In genomic region chr10:119516381-119517234, GRCh38 we compare ENCODE assay signal across 8 cellular contexts. TPM values are rescaled to one million over a fixed set of nuclear protein-coding genes. Genes with fewer than 3 reads are reported as not detected.
DNase-seq lines count a peak whose midpoint lies in the region; ATAC-seq, FAIRE-seq and TF ChIP-seq lines count a peak whose summit lies in the region.

No MANE protein-coding gene starts in this region.

- H3K4me3 Mint-ChIP-seq in natural killer cell: peak overlapping the region; percentile 37

- FAIRE-seq in urothelium cell line (lab: Jason Lieb, UNC): no peak

- DNase-seq in SIG-M5 treated with dmso at 0.1 percent for 504 hours (lab: John Stamatoyannopoulos, UW; ENCODE audit: unreplicated experiment): peak; percentile 91
- peak; percentile 70 to 84 for DNase-seq in activated naive CD4-positive, alpha-beta T cell treated with anti-CD3 and anti-CD28 coated beads, Interleukin-2, amount 50 U/mL, for 72 hours (ENCODE audit: low spot score in 2 of 2)
- DNase-seq in natural killer cell: no peak
- DNase-seq in NCI-H774 (lab: John Stamatoyannopoulos, UW): no peak
- DNase-seq in NCI-H146 treated with DMSO at 0.1 percent for 48 hours (lab: John Stamatoyannopoulos, UW; ENCODE audit: unreplicated experiment): no peak
- DNase-seq in urothelium cell line (ENCODE audit: low spot score): no peak

- TF ChIP-seq CTCF in natural killer cell (IDR thresholded peaks at IDR 0.05): no peak

- peaks cover 27 to 35% of the 10 kb centered on the region in 2 donors for H3K36me3 Mint-ChIP-seq in activated naive CD4-positive, alpha-beta T cell treated with anti-CD3 and anti-CD28 coated beads, Interleukin-2, amount 50 U/mL, for 72 hours
- H3K36me3 Mint-ChIP-seq in natural killer cell: no peaks in the 10 kb centered on the region

- intact Hi-C loops in natural killer cell (cut with micrococcal nuclease): no loop called here

- H3K4me1 Mint-ChIP-seq in natural killer cell: peaks cover 17 to 35% of the 10 kb centered on the region in 2 donors

- no peaks in the 10 kb centered on the region for H3K27me3 Mint-ChIP-seq in natural killer cell (ENCODE audit: low read depth in 2 of 2)

- H3K9me3 Mint-ChIP-seq in activated naive CD4-positive, alpha-beta T cell treated with anti-CD3 and anti-CD28 coated beads, Interleukin-2, amount 50 U/mL, for 72 hours: no peaks in the 10 kb centered on the region
- H3K9me3 Mint-ChIP-seq in natural killer cell: no peaks in the 10 kb centered on the region

- peak; percentile 69 for ATAC-seq in GM19025 (IDR thresholded peaks at IDR 0.05; ENCODE audit: low read depth, unreplicated experiment)
- peak; percentile 63 for ATAC-seq in HG03060 (IDR thresholded peaks at IDR 0.05; ENCODE audit: low read depth, unreplicated experiment)
- ATAC-seq in activated naive CD4-positive, alpha-beta T cell treated with anti-CD3 and anti-CD28 coated beads, Interleukin-2, amount 50 U/mL, for 72 hours: peak; percentile 86 to 87
- ATAC-seq in natural killer cell: peak; percentile 63 to 66 (median 64)

- peak overlapping the region; percentile 94 to 95 for H3K27ac Mint-ChIP-seq in activated naive CD4-positive, alpha-beta T cell treated with anti-CD3 and anti-CD28 coated beads, Interleukin-2, amount 50 U/mL, for 72 hours
- H3K27ac Mint-ChIP-seq in natural killer cell: peak overlapping the region; percentile 71 to 80

RNA-seq across cellular contexts. Expression of gene RGS10, which starts 25.9 kb away (rescaled TPM):
- 100 to 1,000 TPM; 183 to 251 TPM for total RNA-seq in activated naive CD4-positive, alpha-beta T cell treated with anti-CD3 and anti-CD28 coated beads, Interleukin-2, amount 50 U/mL, for 72 hours
- total RNA-seq in natural killer cell: 10 to 100 TPM; 13.5 to 25.7 (median 21.4) TPM

Comparison
In these comparisons a context has a peak if more than half of its experiments do, and no peak if none do; other contexts are left out.
1. DNase-seq: peak in SIG-M5 treated with dmso at 0.1 percent for 504 hours (single experiment) and activated naive CD4-positive, alpha-beta T cell treated with anti-CD3 and anti-CD28 coated beads, Interleukin-2, amount 50 U/mL, for 72 hours (2 of 2); none in natural killer cell (single experiment), NCI-H774 (single experiment), NCI-H146 treated with DMSO at 0.1 percent for 48 hours (single experiment) and urothelium cell line (single experiment).
2. RNA of gene RGS10, which starts 25.9 kb away (total RNA-seq): 183 to 251 TPM in activated naive CD4-positive, alpha-beta T cell treated with anti-CD3 and anti-CD28 coated beads, Interleukin-2, amount 50 U/mL, for 72 hours; 13.5 to 25.7 TPM in natural killer cell; every median in the first group is over 4 times any median in the second.
3. Peak in every context shown above with its lines, with median percentiles within 50 percentile points of each other: ATAC-seq.